ENCODE assay signal across 8 cellular contexts in genomic region chr1:30779294-30780071, GRCh38. TPM values are rescaled to one million over a fixed set of nuclear protein-coding genes. Genes with fewer than 3 reads are reported as not detected.
DNase-seq lines count a peak whose midpoint lies in the region; ATAC-seq, FAIRE-seq and TF ChIP-seq lines count a peak whose summit lies in the region.

No MANE protein-coding gene starts in this region.

- TF ChIP-seq CTCF in LNCaP clone FGC (IDR thresholded peaks at IDR 0.05; ENCODE audit: control insufficient read depth, extremely low read depth, insufficient read depth) (peak; percentile 89), SK-N-SH (IDR thresholded peaks at IDR 0.05) (peak; percentile 92), glutamatergic neuron (IDR thresholded peaks at IDR 0.05; ENCODE audit: partially characterized antibody, unreplicated experiment) (peak; percentile 100)

- no peak overlapping the region for H3K27ac Mint-ChIP-seq in glutamatergic neuron (ENCODE audit: unreplicated experiment)

- POLR2A ChIA-PET in SK-N-SH (lab: Yijun Ruan, JAX) = interaction anchor here (1.8 kb wide), 1 partner anchor 61 kb away, joined by 4 read pairs; no protein-coding TSS in a partner anchor

- peaks cover 3% of the 10 kb centered on the region for H3F3A ChIP-seq in SK-N-SH (replicated peaks; ENCODE audit: insufficient read depth)

- no peaks in the 10 kb centered on the region for H3K79me2 ChIP-seq in SK-N-SH (ENCODE audit: insufficient read depth)

- 16% methylated on average over 11 of the region's 12 CpGs for WGBS in SK-N-SH (ENCODE audit: low lambda C conversion rate)

- no peak for TF ChIP-seq EP300 in SK-N-SH (IDR thresholded peaks at IDR 0.05; ENCODE audit: borderline replicate concordance in 1 of 2, low read depth in 1 of 2, low read length in 1 of 2)

- H2AFZ ChIP-seq in SK-N-SH (ENCODE audit: low read depth) = no peak overlapping the region

- CTCF ChIA-PET in SK-N-SH (lab: Yijun Ruan, JAX) = interaction anchor here (0.6 to 12.1 kb wide), 39 partner anchors 9 to 670 kb away, joined by 3 to 377 read pairs (median 4); partner anchors contain the start of genes LAPTM5 and MATN1

- peaks cover 9% of the 10 kb centered on the region for H3K4me1 Mint-ChIP-seq in glutamatergic neuron (ENCODE audit: low read depth, unreplicated experiment)

- no peaks in the 10 kb centered on the region for H3K9me3 ChIP-seq in BLaER1 treated with 17β-estradiol and CSF1 and Interleukin-3, amounts not matched to agents 10 nM and 100 nM (replicated peaks in 1 of 11)
- H3K9me3 ChIP-seq in SK-N-SH = no peaks in the 10 kb centered on the region

- H3K4me1 ChIP-seq in BLaER1 treated with 17β-estradiol and CSF1 and Interleukin-3, amounts not matched to agents 10 nM and 100 nM = peaks cover 67 to 86% (median 73%) of the 10 kb centered on the region in 10 experiments
- peaks cover 0 to 20% of the 10 kb centered on the region in 2 experiments; a peak in 1 of 4 replicates for H3K4me1 ChIP-seq in SK-N-SH (ENCODE audit: control insufficient read depth in 1 of 2, insufficient read depth in 2 of 2, low read depth in 1 of 2, low read length in 1 of 2)

- no peaks in the 10 kb centered on the region for H3K27me3 Mint-ChIP-seq in glutamatergic neuron (ENCODE audit: unreplicated experiment)

- DNase-seq in LNCaP clone FGC (ENCODE audit: low read depth) (no peak), SK-N-SH (peak; percentile 88), glutamatergic neuron (peak; percentile 93), posterior vena cava (ENCODE audit: low spot score) (peak; percentile 95), urothelium cell line (ENCODE audit: low spot score) (peak; percentile 81)
- peak; percentile 93 for DNase-seq in activated naive CD4-positive, alpha-beta T cell treated with Interleukin-2 at 50 U/mL for 16 hours

- no peak for FAIRE-seq in urothelium cell line (lab: Jason Lieb, UNC)

- no peak overlapping the region for H3K4me3 Mint-ChIP-seq in glutamatergic neuron (ENCODE audit: unreplicated experiment)

- H3K9me3 Mint-ChIP-seq in glutamatergic neuron (ENCODE audit: unreplicated experiment) = no peaks in the 10 kb centered on the region

- ATAC-seq in GM19372 (IDR thresholded peaks at IDR 0.05; ENCODE audit: low read depth, unreplicated experiment) = peak; percentile 57

- H4K20me1 ChIP-seq in BLaER1 treated with 17β-estradiol and CSF1 and Interleukin-3, amounts not matched to agents 10 nM and 100 nM = peaks cover 0 to 22% (median 0%) of the 10 kb centered on the region in 11 experiments; a peak in 5 of 22 replicates
- no peaks in the 10 kb centered on the region for H4K20me1 ChIP-seq in SK-N-SH (ENCODE audit: insufficient read depth)

- H3K27ac ChIP-seq in BLaER1 treated with 17β-estradiol and CSF1 and Interleukin-3, amounts not matched to agents 10 nM and 100 nM = peak overlapping the region in 3 of 11 experiments; percentile 38 to 75 (median 58); a peak in 4 of 22 replicates
- peak overlapping the region in 1 of 2 experiments; percentile 86; a peak in 2 of 4 replicates for H3K27ac ChIP-seq in SK-N-SH (ENCODE audit: low read depth in 2 of 2, low read length in 1 of 2)

- peak overlapping the region in 2 of 11 experiments; percentile 29 to 46; a peak in 2 of 22 replicates for H3K9ac ChIP-seq in BLaER1 treated with 17β-estradiol and CSF1 and Interleukin-3, amounts not matched to agents 10 nM and 100 nM
- H3K9ac ChIP-seq in SK-N-SH = no peak overlapping the region

- H3K27me3 ChIP-seq in BLaER1 treated with 17β-estradiol and CSF1 and Interleukin-3, amounts not matched to agents 10 nM and 100 nM = peaks cover 0 to 6% (median 0%) of the 10 kb centered on the region in 11 experiments; a peak in 3 of 22 replicates
- no peaks in the 10 kb centered on the region for H3K27me3 ChIP-seq in SK-N-SH (ENCODE audit: insufficient read depth)

- no peaks in the 10 kb centered on the region for H3K36me3 ChIP-seq in BLaER1 treated with 17β-estradiol and CSF1 and Interleukin-3, amounts not matched to agents 10 nM and 100 nM
- no peaks in the 10 kb centered on the region for H3K36me3 ChIP-seq in SK-N-SH (replicated peaks in 1 of 2; ENCODE audit: control insufficient read depth in 1 of 2, insufficient read depth in 2 of 2, low read length in 1 of 2)

- H3K4me2 ChIP-seq in BLaER1 treated with 17β-estradiol and CSF1 and Interleukin-3, amounts not matched to agents 10 nM and 100 nM = peak overlapping the region; percentile 13 to 89 (median 51)
- H3K4me2 ChIP-seq in SK-N-SH = no peak overlapping the region

- H3K9me2 ChIP-seq in SK-N-SH = no peaks in the 10 kb centered on the region

- no peak overlapping the region for H3K4me3 ChIP-seq in BLaER1 treated with 17β-estradiol and CSF1 and Interleukin-3, amounts not matched to agents 10 nM and 100 nM
- H3K4me3 ChIP-seq in LNCaP clone FGC (ENCODE audit: low read depth, low read length) (no peak overlapping the region), SK-N-SH (ENCODE audit: low read depth in 2 of 2, low read length in 1 of 2) (peak overlapping the region in 1 of 2 experiments; percentile 37; a peak in 1 of 4 replicates)

- intact Hi-C loops in posterior vena cava (cut with DNase I) = loop anchor here (1.0 to 10.0 kb wide), 3 partner anchors 60 to 305 kb away; no protein-coding TSS in a partner anchor

- H3K36me3 Mint-ChIP-seq in glutamatergic neuron (ENCODE audit: unreplicated experiment) = no peaks in the 10 kb centered on the region

- TF ChIP-seq RAD21 in SK-N-SH (IDR thresholded peaks at IDR 0.05; ENCODE audit: low read length) = peak; percentile 89

TF ChIP-seq in SK-N-SH, 30 proteins besides CTCF, POLR2A, EP300 and RAD21:
- TF ChIP-seq SIN3A (IDR thresholded peaks at IDR 0.05; ENCODE audit: borderline replicate concordance, low read depth, low read length) (no peak), SMC3 (IDR thresholded peaks at IDR 0.05; ENCODE audit: low read depth, low read length) (peak; percentile 95)

RNA-seq across cellular contexts. Expression of gene LAPTM5, which starts 21.9 kb away (rescaled TPM):
- 1.0 and 1.1 TPM in 2 replicates for polyA plus RNA-seq in SK-N-SH (2012; rRNA removed)
- polyA plus RNA-seq in SK-N-SH (2012; cell fraction: cytosol; rRNA removed) = 0.85 and 0.89 TPM in 2 replicates
- 0.30 and 0.38 TPM in 2 replicates for polyA plus RNA-seq in SK-N-SH (2012; cell fraction: nucleus; rRNA removed)
- 0.56 TPM for total RNA-seq in glutamatergic neuron (ENCODE audit: unreplicated experiment)
- total RNA-seq in posterior vena cava = 100 to 1,000 TPM in 1 of 2 donors, 10 to 100 TPM in 1; 80.1 to 120 TPM

RNA-seq across cellular contexts. Expression of gene MATN1, which starts 56.1 kb away (rescaled TPM):
- polyA plus RNA-seq in SK-N-SH (2012; rRNA removed) = 0.15 and 0.23 TPM in 2 replicates
- polyA plus RNA-seq in SK-N-SH (2012; cell fraction: cytosol; rRNA removed) = 0.05 and 0.09 TPM in 2 replicates
- 1.3 and 1.4 TPM in 2 replicates for polyA plus RNA-seq in SK-N-SH (2012; cell fraction: nucleus; rRNA removed)
- total RNA-seq in glutamatergic neuron (ENCODE audit: unreplicated experiment) (0.22 TPM), posterior vena cava (not detected)

Comparison
In these comparisons a context has a peak if more than half of its experiments do, and no peak if none do; other contexts are left out.
1. RNA of gene LAPTM5, which starts 21.9 kb away (total RNA-seq): 80.1 to 120 TPM in posterior vena cava; 0.56 TPM in glutamatergic neuron (single experiment); every median in the first group is over 10 times any median in the second.
2. Peak in every context shown above with its lines, with median percentiles within 50 percentile points of each other: CTCF ChIP-seq.